Comparison of ENCODE assay signal across 8 cellular contexts in genomic region chr1:111507411-111508201, GRCh38. TPM values are rescaled to one million over a fixed set of nuclear protein-coding genes. Genes with fewer than 3 reads are reported as not detected.
DNase-seq lines count a peak whose midpoint lies in the region; ATAC-seq, FAIRE-seq and TF ChIP-seq lines count a peak whose summit lies in the region.

No MANE protein-coding gene starts in this region.

- H3K27ac ChIP-seq in K562 (ENCODE audit: extremely low read depth, low read depth, low read length) (peak overlapping the region; percentile 88), iPS-20b (ENCODE audit: low read length) (peak overlapping the region; percentile 78), spleen (peak overlapping the region; percentile 91 to 99 (median 98))

- H3K9ac ChIP-seq in K562 (ENCODE audit: insufficient read depth in 1 of 2, low read depth in 2 of 2, low read length in 2 of 2) (peak overlapping the region; percentile 77 to 89), iPS-20b (ENCODE audit: low read depth, low read length) (peak overlapping the region; percentile 86)

- no peaks in the 10 kb centered on the region for H4K20me1 ChIP-seq in K562 (replicated peaks; ENCODE audit: control insufficient read depth, insufficient read depth, low read length)

- TF ChIP-seq EP300 in K562 (IDR thresholded peaks at IDR 0.05; ENCODE audit: low read length), result peak; percentile 22; the same call in 1 of the 2 replicates

- TF ChIP-seq CTCF in Caco-2 (IDR thresholded peaks at IDR 0.05; ENCODE audit: insufficient read depth in 1 of 2, low read depth in 1 of 2, low read length in 1 of 2, severe bottlenecking in 1 of 2, unreplicated experiment in 1 of 2) (peak in 1 of 2 experiments; percentile 30), K562 (IDR thresholded peaks at IDR 0.05 in 2 of 3, conservative IDR thresholded peaks at IDR 0.05 in 1 of 3; ENCODE audit: insufficient read depth in 2 of 3, low read depth in 1 of 3, low read length in 3 of 3) (peak in 1 of 3 experiments; percentile 45; a peak in 2 of 6 replicates), spleen (IDR thresholded peaks at IDR 0.05 in 8 of 11, conservative IDR thresholded peaks at IDR 0.05 in 3 of 11) (peak in 1 of 11 experiments; percentile 4)

- 17% methylated on average over 15 of the region's 15 CpGs for WGBS in K562 (ENCODE audit: insufficient coverage, low coverage, missing lambda C conversion rate)
- 1 to 2% (median 1%) methylated on average over 15 of the region's 15 CpGs for WGBS in spleen, 5 donors

- H3K9me1 ChIP-seq in K562 (ENCODE audit: control insufficient read depth, insufficient read depth, low read length), result no peaks in the 10 kb centered on the region

- H3K4me2 ChIP-seq in K562 (ENCODE audit: insufficient read depth, low read length), result peak overlapping the region; percentile 84

- peak overlapping the region; percentile 73 for H3K4me3 Mint-ChIP-seq in Caco-2 (ENCODE audit: unreplicated experiment)
- peak overlapping the region; percentile 80 for H3K4me3 Mint-ChIP-seq in T-helper 1 cell treated with Interleukin-12 subunit alpha and Interleukin-12 subunit beta and Interleukin-4 antibody, amounts not matched to agents 30 μg/mL and 1 μg/mL, for 36 hours

- peak overlapping the region; percentile 36 for H3K4me3 ChIP-seq in Caco-2 (ENCODE audit: low read depth, low read length)
- peak overlapping the region; percentile 33 for H3K4me3 ChIP-seq in K562
- peak overlapping the region; percentile 68 for H3K4me3 ChIP-seq in iPS-20b (ENCODE audit: low read length)
- H3K4me3 ChIP-seq in spleen, result peak overlapping the region in 7 of 8 donors; percentile 2 to 65 (median 21)

- no peak for FAIRE-seq in K562 (lab: Jason Lieb, UNC)

- peaks cover 13% of the 10 kb centered on the region for H3K4me1 Mint-ChIP-seq in Caco-2 (ENCODE audit: low read depth, unreplicated experiment)
- H3K4me1 Mint-ChIP-seq in T-helper 1 cell treated with Interleukin-12 subunit alpha and Interleukin-12 subunit beta and Interleukin-4 antibody, amounts not matched to agents 30 μg/mL and 1 μg/mL, for 36 hours (ENCODE audit: low read depth), result peaks cover 58% of the 10 kb centered on the region

- in situ Hi-C loops in K562 (cut with MboI), result loop anchor here (5.0 kb wide), 1 partner anchor 150 kb away; no protein-coding TSS in a partner anchor

- ATAC-seq in GM21423 (IDR thresholded peaks at IDR 0.05; ENCODE audit: unreplicated experiment) (peak; percentile 62), K562 (peak; percentile 92)

- TF ChIP-seq RAD21 in K562 (CRISPR knock-in tag; conservative IDR thresholded peaks at IDR 0.05 in 1 of 2, IDR thresholded peaks at IDR 0.05 in 1 of 2), result no peak; a peak in 1 of 4 replicates

- H3K27ac Mint-ChIP-seq in Caco-2 (ENCODE audit: unreplicated experiment), result peak overlapping the region; percentile 94
- peak overlapping the region; percentile 95 for H3K27ac Mint-ChIP-seq in T-helper 1 cell treated with Interleukin-12 subunit alpha and Interleukin-12 subunit beta and Interleukin-4 antibody, amounts not matched to agents 30 μg/mL and 1 μg/mL, for 36 hours

- H3K79me2 ChIP-seq in K562 (ENCODE audit: control insufficient read depth, insufficient read depth, low read length), result no peaks in the 10 kb centered on the region

- peak overlapping the region; percentile 100 for H2AFZ ChIP-seq in K562 (ENCODE audit: low read depth, low read length)

- no TSS peak for BruUV-seq in Caco-2 (replicated peaks; lab: Mats Ljungman, UMichigan)
- TSS peak; percentile 87 for BruUV-seq in K562 (replicated peaks; lab: Mats Ljungman, UMichigan)

- no peaks in the 10 kb centered on the region for H3K36me3 Mint-ChIP-seq in Caco-2 (ENCODE audit: insufficient read depth, unreplicated experiment)
- H3K36me3 Mint-ChIP-seq in T-helper 1 cell treated with Interleukin-12 subunit alpha and Interleukin-12 subunit beta and Interleukin-4 antibody, amounts not matched to agents 30 μg/mL and 1 μg/mL, for 36 hours (ENCODE audit: low read depth), result no peaks in the 10 kb centered on the region

- POLR2A ChIA-PET in Caco-2 (lab: Charles Lee) (interaction anchor here (1.3 kb wide), 1 partner anchor 112 kb away, joined by 7 read pairs; the partner anchor contains the start of gene RAP1A), K562 (lab: Yijun Ruan, JAX) (interaction anchor here (0.6 to 3.6 kb wide), 27 partner anchors 10 to 284 kb away, joined by 3 to 29 read pairs (median 4); partner anchors contain the start of genes INKA2 and RAP1A)

- no peaks in the 10 kb centered on the region for H3K9me3 Mint-ChIP-seq in Caco-2 (ENCODE audit: unreplicated experiment)
- H3K9me3 Mint-ChIP-seq in T-helper 1 cell treated with Interleukin-12 subunit alpha and Interleukin-12 subunit beta and Interleukin-4 antibody, amounts not matched to agents 30 μg/mL and 1 μg/mL, for 36 hours, result no peaks in the 10 kb centered on the region

- no peak; the same call in 1 of the 2 replicates for TF ChIP-seq POLR2A in K562 (conservative IDR thresholded peaks at IDR 0.05)
- TF ChIP-seq POLR2A in spleen (IDR thresholded peaks at IDR 0.05), result no peak

- DNase-seq in Caco-2 (peak; percentile 74), HUDEP-2 (lab: John Stamatoyannopoulos, UW; ENCODE audit: unreplicated experiment in 76 of 76) (peak in 55 of 76 experiments; percentile 19 to 89 (median 54)), K562 (ENCODE audit: extremely low read depth in 1 of 4, low spot score in 3 of 4) (peak; percentile 82 to 87 (median 84)), spleen (peak; percentile 96), amniotic stem cell (lab: John Stamatoyannopoulos, UW) (no peak)

- peaks cover 28% of the 10 kb centered on the region for H3K4me1 ChIP-seq in Caco-2
- H3K4me1 ChIP-seq in K562 (replicated peaks in 1 of 2; ENCODE audit: control insufficient read depth in 2 of 2, insufficient read depth in 2 of 2, low read length in 2 of 2), result peaks cover 22 to 24% of the 10 kb centered on the region in 2 experiments
- H3K4me1 ChIP-seq in iPS-20b (ENCODE audit: insufficient read depth, low read length), result peaks cover 6% of the 10 kb centered on the region
- H3K4me1 ChIP-seq in spleen, result peaks cover 47 to 100% (median 85%) of the 10 kb centered on the region in 6 donors

- no peaks in the 10 kb centered on the region for H3K36me3 ChIP-seq in Caco-2 (ENCODE audit: control insufficient read depth, insufficient read depth, low read length)
- no peaks in the 10 kb centered on the region for H3K36me3 ChIP-seq in K562 (ENCODE audit: control insufficient read depth, insufficient read depth, low read length)
- H3K36me3 ChIP-seq in iPS-20b (ENCODE audit: insufficient read depth, low read depth, low read length), result no peaks in the 10 kb centered on the region
- no peaks in the 10 kb centered on the region for H3K36me3 ChIP-seq in spleen

- CTCF ChIA-PET in Caco-2 (lab: Charles Lee), result interaction anchor here (0.6 to 2.0 kb wide), 23 partner anchors 10 to 247 kb away, joined by 3 to 27 read pairs (median 5); partner anchors contain the start of gene RAP1A
- CTCF ChIA-PET in K562 (lab: Yijun Ruan, JAX; ENCODE audit: low intra/inter-chr PET ratio), result interaction anchor here (0.6 to 2.6 kb wide), 9 partner anchors 27 to 288 kb away, joined by 3 to 41 read pairs (median 5); partner anchors contain the start of gene DDX20

- intact Hi-C loops in Caco-2 (cut with micrococcal nuclease; ENCODE audit: unreplicated experiment) (loop anchor here (1.0 to 5.0 kb wide), 6 partner anchors 26 to 250 kb away; partner anchors contain the start of gene DDX20), K562 (cut with micrococcal nuclease) (loop anchor here (1.0 to 5.0 kb wide), 3 partner anchors 113 to 260 kb away; no protein-coding TSS in a partner anchor), spleen (cut with DNase I; ENCODE audit: low total_unique reads) (loop anchor here (5.0 to 10.0 kb wide), 2 partner anchors 145 to 247 kb away; partner anchors contain the start of gene DDX20)

- no peaks in the 10 kb centered on the region for H3K27me3 Mint-ChIP-seq in Caco-2 (ENCODE audit: insufficient read depth, unreplicated experiment)
- H3K27me3 Mint-ChIP-seq in T-helper 1 cell treated with Interleukin-12 subunit alpha and Interleukin-12 subunit beta and Interleukin-4 antibody, amounts not matched to agents 30 μg/mL and 1 μg/mL, for 36 hours (ENCODE audit: low read depth), result no peaks in the 10 kb centered on the region

- H3K9me3 ChIP-seq in Caco-2 (no peaks in the 10 kb centered on the region), K562 (replicated peaks; ENCODE audit: control insufficient read depth, insufficient read depth, low read depth, low read length) (no peaks in the 10 kb centered on the region), iPS-20b (ENCODE audit: insufficient read depth, low read depth, low read length) (no peaks in the 10 kb centered on the region), spleen (no peaks in the 10 kb centered on the region)

- H3K27me3 ChIP-seq in Caco-2 (replicated peaks; ENCODE audit: control insufficient read depth, insufficient read depth, low read length), result no peaks in the 10 kb centered on the region
- no peaks in the 10 kb centered on the region for H3K27me3 ChIP-seq in K562 (ENCODE audit: control insufficient read depth in 2 of 2, insufficient read depth in 2 of 2, low read length in 2 of 2)
- no peaks in the 10 kb centered on the region for H3K27me3 ChIP-seq in iPS-20b (ENCODE audit: insufficient read depth, low read length)
- H3K27me3 ChIP-seq in spleen (replicated peaks in 1 of 7), result no peaks in the 10 kb centered on the region

RNA-seq across cellular contexts. Expression of gene ADORA3, which starts 4.2 kb away (rescaled TPM):
- total RNA-seq in Caco-2 (2022) (not detected in 2 replicates), K562 (2014; rRNA removed) (0.08 TPM in 1 of 2 replicates, not detected in the other), K562 (2014; rRNA removed; fragmentation: Illumina TruSeq; extraction: Trizol) (0.26 TPM in 1 of 2 replicates, not detected in the other), K562 (2015; rRNA removed; fragmentation: Illumina TruSeq; extraction: Trizol) (0.19 and 0.33 TPM in 2 replicates), K562 (2021) (not detected in 2 replicates), spleen (10 to 100 TPM in 1 of 7 donors, 1 to 10 TPM in 4, under 1 TPM in 2; 0.37 to 11.2 (median 7.7) TPM)
- not detected in 2 replicates for total RNA-seq in K562 (2011; cell fraction: chromatin; rRNA removed; ENCODE audit: low replicate concordance)
- total RNA-seq in K562 (2011; cell fraction: nucleolus; rRNA removed), result not detected in 2 replicates
- not detected in 2 replicates for total RNA-seq in K562 (2011; cell fraction: nucleoplasm; rRNA removed)
- polyA plus RNA-seq in K562 (2011; rRNA removed) (0.13 and 0.19 TPM in 2 replicates), K562 (2014; fragmentation: Illumina TruSeq; extraction: Trizol) (0.12 TPM in 2 replicates), K562 (2014; fragmentation: Nextera tagmentation; extraction: Ambion mirVana) (under 1 TPM; 0.20 to 0.35 TPM), K562 (2014; rRNA removed) (0.09 TPM in 1 of 2 replicates, not detected in the other), spleen (1 to 10 TPM; 2.5 to 4.9 (median 3.4) TPM)
- polyA plus RNA-seq in K562 (2011; cell fraction: cytosol; rRNA removed), result 0.04 and 0.09 TPM in 2 replicates
- 0.18 TPM in 1 of 2 replicates, not detected in the other for polyA plus RNA-seq in K562 (2011; cell fraction: nucleus; rRNA removed)
- polyA plus RNA-seq in K562 (2012), result 0.43 and 0.48 TPM in 2 replicates
- 0.35 TPM in 1 of 2 replicates, not detected in the other for polyA minus RNA-seq in K562 (2011; rRNA and poly(A)+ RNA removed)
- polyA minus RNA-seq in K562 (2011; cell fraction: cytosol; rRNA and poly(A)+ RNA removed), result not detected in 2 replicates
- polyA minus RNA-seq in K562 (2011; cell fraction: nucleus; rRNA and poly(A)+ RNA removed), result not detected in 2 replicates

RNA-seq across cellular contexts. Expression of gene TMIGD3, which starts 4.2 kb away (rescaled TPM):
- total RNA-seq in Caco-2 (2022) (0.35 and 0.88 TPM in 2 replicates), K562 (2014; rRNA removed) (not detected in 2 replicates), K562 (2014; rRNA removed; fragmentation: Illumina TruSeq; extraction: Trizol) (not detected in 2 replicates), K562 (2015; rRNA removed; fragmentation: Illumina TruSeq; extraction: Trizol) (0.11 TPM in 1 of 2 replicates, not detected in the other), K562 (2021) (0.13 TPM in 1 of 2 replicates, not detected in the other), spleen (10 to 100 TPM in 4 of 7 donors, 1 to 10 TPM in 3; 1.6 to 33.4 (median 11.9) TPM)
- total RNA-seq in K562 (2011; cell fraction: chromatin; rRNA removed; ENCODE audit: low replicate concordance), result not detected in 2 replicates
- total RNA-seq in K562 (2011; cell fraction: nucleolus; rRNA removed), result not detected in 2 replicates
- not detected in 2 replicates for total RNA-seq in K562 (2011; cell fraction: nucleoplasm; rRNA removed)
- polyA plus RNA-seq in K562 (2011; rRNA removed) (not detected in 2 replicates), K562 (2014; fragmentation: Illumina TruSeq; extraction: Trizol) (not detected in 2 replicates), K562 (2014; fragmentation: Nextera tagmentation; extraction: Ambion mirVana) (under 1 TPM in 1 of 2 experiments, not detected in 1; 0.11 TPM), K562 (2014; rRNA removed) (not detected in 2 replicates), spleen (10 to 100 TPM in 1 of 3 donors, 1 to 10 TPM in 2; 5.6 to 32.7 (median 6.2) TPM)
- polyA plus RNA-seq in K562 (2011; cell fraction: cytosol; rRNA removed), result not detected in 2 replicates
- not detected in 2 replicates for polyA plus RNA-seq in K562 (2011; cell fraction: nucleus; rRNA removed)
- polyA plus RNA-seq in K562 (2012), result not detected in 2 replicates
- polyA minus RNA-seq in K562 (2011; rRNA and poly(A)+ RNA removed), result not detected in 2 replicates
- not detected in 2 replicates for polyA minus RNA-seq in K562 (2011; cell fraction: cytosol; rRNA and poly(A)+ RNA removed)
- not detected in 2 replicates for polyA minus RNA-seq in K562 (2011; cell fraction: nucleus; rRNA and poly(A)+ RNA removed)

RNA-seq across cellular contexts. Expression of gene C1orf162, which starts 33.8 kb away (rescaled TPM):
- total RNA-seq in Caco-2 (2022) (0.63 and 0.66 TPM in 2 replicates), K562 (2014; rRNA removed) (0.45 and 0.65 TPM in 2 replicates), K562 (2014; rRNA removed; fragmentation: Illumina TruSeq; extraction: Trizol) (0.99 and 1.1 TPM in 2 replicates), K562 (2015; rRNA removed; fragmentation: Illumina TruSeq; extraction: Trizol) (0.90 and 1.3 TPM in 2 replicates), K562 (2021) (0.72 and 1.2 TPM in 2 replicates), spleen (100 to 1,000 TPM in 5 of 7 donors, 10 to 100 TPM in 2; 53.5 to 161 (median 121) TPM)
- total RNA-seq in K562 (2011; cell fraction: chromatin; rRNA removed; ENCODE audit: low replicate concordance), result 2.9 and 9.0 TPM in 2 replicates
- 1.2 and 3.2 TPM in 2 replicates for total RNA-seq in K562 (2011; cell fraction: nucleolus; rRNA removed)
- total RNA-seq in K562 (2011; cell fraction: nucleoplasm; rRNA removed), result 4.1 and 4.7 TPM in 2 replicates
- polyA plus RNA-seq in K562 (2011; rRNA removed) (2.7 and 4.2 TPM in 2 replicates), K562 (2014; fragmentation: Illumina TruSeq; extraction: Trizol) (1.7 and 1.9 TPM in 2 replicates), K562 (2014; fragmentation: Nextera tagmentation; extraction: Ambion mirVana) (under 1 TPM; 0.48 to 0.76 TPM), K562 (2014; rRNA removed) (1.3 and 1.8 TPM in 2 replicates), spleen (100 to 1,000 TPM in 2 of 3 donors, 10 to 100 TPM in 1; 98.9 to 132 (median 126) TPM)
- 0.91 and 2.6 TPM in 2 replicates for polyA plus RNA-seq in K562 (2011; cell fraction: cytosol; rRNA removed)
- polyA plus RNA-seq in K562 (2011; cell fraction: nucleus; rRNA removed), result 14.7 and 27.0 TPM in 2 replicates
- 0.95 and 2.6 TPM in 2 replicates for polyA plus RNA-seq in K562 (2012)
- 1.2 and 3.8 TPM in 2 replicates for polyA minus RNA-seq in K562 (2011; rRNA and poly(A)+ RNA removed)
- polyA minus RNA-seq in K562 (2011; cell fraction: cytosol; rRNA and poly(A)+ RNA removed), result 1.0 TPM in 1 of 2 replicates, not detected in the other
- 2.3 and 4.9 TPM in 2 replicates for polyA minus RNA-seq in K562 (2011; cell fraction: nucleus; rRNA and poly(A)+ RNA removed)

RNA-seq across cellular contexts. Expression of gene ATP5PB, which starts 58.3 kb away (rescaled TPM):
- 194 and 219 TPM in 2 replicates for total RNA-seq in Caco-2 (2022)
- total RNA-seq in K562 (2011; cell fraction: chromatin; rRNA removed; ENCODE audit: low replicate concordance), result 30.9 and 50.4 TPM in 2 replicates
- 36.7 and 51.9 TPM in 2 replicates for total RNA-seq in K562 (2011; cell fraction: nucleolus; rRNA removed)
- total RNA-seq in K562 (2011; cell fraction: nucleoplasm; rRNA removed), result 51.1 and 70.5 TPM in 2 replicates
- 727 and 890 TPM in 2 replicates for total RNA-seq in K562 (2014; rRNA removed)
- total RNA-seq in K562 (2014; rRNA removed; fragmentation: Illumina TruSeq; extraction: Trizol), result 1,061 and 1,110 TPM in 2 replicates
- total RNA-seq in K562 (2015; rRNA removed; fragmentation: Illumina TruSeq; extraction: Trizol), result 1,044 and 1,100 TPM in 2 replicates
- 651 and 736 TPM in 2 replicates for total RNA-seq in K562 (2021)
- polyA plus RNA-seq in K562 (2011; rRNA removed), result 1,020 and 1,271 TPM in 2 replicates
- 438 and 690 TPM in 2 replicates for polyA plus RNA-seq in K562 (2011; cell fraction: cytosol; rRNA removed)
- polyA plus RNA-seq in K562 (2011; cell fraction: nucleus; rRNA removed), result 132 and 238 TPM in 2 replicates
- polyA plus RNA-seq in K562 (2012), result 643 and 784 TPM in 2 replicates
- 896 and 1,028 TPM in 2 replicates for polyA plus RNA-seq in K562 (2014; fragmentation: Illumina TruSeq; extraction: Trizol)
- 1,000 to 10,000 TPM; 2,499 to 2,735 TPM for polyA plus RNA-seq in K562 (2014; fragmentation: Nextera tagmentation; extraction: Ambion mirVana)
- polyA plus RNA-seq in K562 (2014; rRNA removed), result 1,033 and 1,042 TPM in 2 replicates
- 658 and 670 TPM in 2 replicates for polyA minus RNA-seq in K562 (2011; rRNA and poly(A)+ RNA removed)
- 238 and 250 TPM in 2 replicates for polyA minus RNA-seq in K562 (2011; cell fraction: cytosol; rRNA and poly(A)+ RNA removed)
- 15.9 and 51.3 TPM in 2 replicates for polyA minus RNA-seq in K562 (2011; cell fraction: nucleus; rRNA and poly(A)+ RNA removed)
- 100 to 1,000 TPM; 124 to 168 (median 143) TPM for total RNA-seq in spleen
- 100 to 1,000 TPM; 204 to 277 (median 262) TPM for polyA plus RNA-seq in spleen

RNA-seq across cellular contexts. Expression of gene WDR77, which starts 58.5 kb away (rescaled TPM):
- 30.1 and 31.9 TPM in 2 replicates for total RNA-seq in Caco-2 (2022)
- 55.5 and 146 TPM in 2 replicates for total RNA-seq in K562 (2011; cell fraction: chromatin; rRNA removed; ENCODE audit: low replicate concordance)
- total RNA-seq in K562 (2011; cell fraction: nucleolus; rRNA removed), result 105 and 113 TPM in 2 replicates
- total RNA-seq in K562 (2011; cell fraction: nucleoplasm; rRNA removed), result 67.2 and 95.3 TPM in 2 replicates
- 68.1 and 89.8 TPM in 2 replicates for total RNA-seq in K562 (2014; rRNA removed)
- 72.4 and 78.5 TPM in 2 replicates for total RNA-seq in K562 (2014; rRNA removed; fragmentation: Illumina TruSeq; extraction: Trizol)
- total RNA-seq in K562 (2015; rRNA removed; fragmentation: Illumina TruSeq; extraction: Trizol), result 74.2 and 75.3 TPM in 2 replicates
- 92.3 and 94.4 TPM in 2 replicates for total RNA-seq in K562 (2021)
- polyA plus RNA-seq in K562 (2011; rRNA removed), result 160 and 174 TPM in 2 replicates
- 141 and 162 TPM in 2 replicates for polyA plus RNA-seq in K562 (2011; cell fraction: cytosol; rRNA removed)
- polyA plus RNA-seq in K562 (2011; cell fraction: nucleus; rRNA removed), result 336 and 420 TPM in 2 replicates
- 49.8 and 86.5 TPM in 2 replicates for polyA plus RNA-seq in K562 (2012)
- polyA plus RNA-seq in K562 (2014; fragmentation: Illumina TruSeq; extraction: Trizol), result 101 and 116 TPM in 2 replicates
- 10 to 100 TPM; 20.6 to 31.0 TPM for polyA plus RNA-seq in K562 (2014; fragmentation: Nextera tagmentation; extraction: Ambion mirVana)
- polyA plus RNA-seq in K562 (2014; rRNA removed), result 68.3 and 76.3 TPM in 2 replicates
- polyA minus RNA-seq in K562 (2011; rRNA and poly(A)+ RNA removed), result 97.4 and 135 TPM in 2 replicates
- 54.2 and 76.3 TPM in 2 replicates for polyA minus RNA-seq in K562 (2011; cell fraction: cytosol; rRNA and poly(A)+ RNA removed)
- polyA minus RNA-seq in K562 (2011; cell fraction: nucleus; rRNA and poly(A)+ RNA removed), result 42.7 and 50.2 TPM in 2 replicates
- total RNA-seq in spleen, result 10 to 100 TPM; 25.4 to 36.6 (median 34.9) TPM
- 10 to 100 TPM; 24.8 to 34.5 (median 31.7) TPM for polyA plus RNA-seq in spleen

Comparison
In these comparisons a context has a peak if more than half of its experiments do, and no peak if none do; other contexts are left out.
1. RNA of gene C1orf162, which starts 33.8 kb away (total RNA-seq): 53.5 to 161 TPM in spleen; 0.45 to 9.0 TPM in K562 and 0.63 to 0.66 TPM in Caco-2; every median in the first group is over 4 times any median in the second.
2. Peak in every context shown above with its lines, with median percentiles within 50 percentile points of each other: H3K4me3 ChIP-seq and H3K27ac ChIP-seq.